ENCODE assay signal across 1 cellular context in the genomic region with DNA sequence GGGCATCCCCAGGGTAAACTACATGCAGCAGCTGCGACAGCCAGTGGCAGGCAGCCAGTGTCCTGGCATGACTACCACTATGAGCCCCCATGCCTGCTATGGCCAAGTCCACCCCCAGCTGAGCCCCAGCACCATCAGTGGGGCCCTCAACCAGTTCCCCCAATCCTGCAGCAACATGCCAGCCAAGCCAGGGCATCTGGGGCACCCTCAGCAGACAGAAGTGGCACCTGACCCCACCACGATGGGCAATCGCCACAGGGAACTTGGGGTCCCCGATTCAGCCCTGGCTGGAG.
TF ChIP-seq lines count a peak whose summit lies in the region.

No MANE protein-coding gene starts in this region.

TF ChIP-seq in IMR-90, 13 proteins besides CTCF, POLR2A, EP300 and RAD21 (continued from another document):
- TF ChIP-seq, protein P1, sequence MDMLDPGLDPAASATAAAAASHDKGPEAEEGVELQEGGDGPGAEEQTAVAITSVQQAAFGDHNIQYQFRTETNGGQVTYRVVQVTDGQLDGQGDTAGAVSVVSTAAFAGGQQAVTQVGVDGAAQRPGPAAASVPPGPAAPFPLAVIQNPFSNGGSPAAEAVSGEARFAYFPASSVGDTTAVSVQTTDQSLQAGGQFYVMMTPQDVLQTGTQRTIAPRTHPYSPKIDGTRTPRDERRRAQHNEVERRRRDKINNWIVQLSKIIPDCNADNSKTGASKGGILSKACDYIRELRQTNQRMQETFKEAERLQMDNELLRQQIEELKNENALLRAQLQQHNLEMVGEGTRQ (IDR thresholded peaks at IDR 0.05; ENCODE audit: low read depth, low read length), result no peak
- TF ChIP-seq MXI1 (IDR thresholded peaks at IDR 0.05; ENCODE audit: borderline replicate concordance, low read depth, low read length), result no peak
- TF ChIP-seq RCOR1 (IDR thresholded peaks at IDR 0.05; ENCODE audit: insufficient replicate concordance, low read length), result no peak
- no peak for TF ChIP-seq FOS (IDR thresholded peaks at IDR 0.05; ENCODE audit: low read depth, low read length)
